Comparison of ENCODE assay signal across 14 cellular contexts in the genomic region with DNA sequence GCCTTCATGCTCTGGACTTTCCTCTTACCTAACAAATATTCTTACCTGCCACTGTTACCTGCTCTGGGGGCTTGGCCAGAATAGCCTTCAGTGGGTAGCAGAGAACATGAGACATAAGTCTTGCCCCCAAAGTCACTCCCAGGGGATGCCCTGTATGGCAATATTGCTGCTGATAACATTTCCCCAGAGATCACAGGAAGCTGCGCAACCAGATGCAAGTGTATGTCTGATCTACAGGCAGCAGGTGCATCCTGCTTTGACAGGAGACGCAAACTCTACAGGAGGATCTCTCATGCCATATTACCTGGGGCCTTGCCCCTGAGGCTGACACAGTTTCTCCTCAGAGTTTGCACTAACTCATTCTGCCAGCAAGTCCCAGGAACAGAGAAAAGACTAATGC.
DNase-seq lines count a peak whose midpoint lies in the region.
"Had no signal": no experiment of that assay in that cellular context is flagged by ENCODE, and none has a peak within 500 bp of the region (broad histone marks: within the 10 kb centered on the region; RNA-seq: fewer than 3 reads in every experiment).

No MANE protein-coding gene starts in this region.

- DNase-seq in DMS153 (lab: John Stamatoyannopoulos, UW): peak; percentile 15
- no peak for DNase-seq in DMS153 treated with DMSO at 0.1 percent for 48 hours (lab: John Stamatoyannopoulos, UW; ENCODE audit: unreplicated experiment)
- peak; percentile 18 for DNase-seq in GF-D8 (lab: John Stamatoyannopoulos, UW)
- peak; percentile 38 for DNase-seq in T follicular helper cell (ENCODE audit: low read depth)
- peak; percentile 3 for DNase-seq in effector CD8-positive, alpha-beta T cell (lab: John Stamatoyannopoulos, UW)
- DNase-seq in D341Med (ENCODE audit: low spot score): no peak
- no peak for DNase-seq in stimulated activated CD4-positive, alpha-beta T cell treated with anti-CD3 and anti-CD28 coated beads, Interleukin-4, amount 100 ng/mL, for 1 hour
- no peak for DNase-seq in CD1c-positive myeloid dendritic cell (ENCODE audit: extremely low spot score)
- DNase-seq: GDM1; MM.1S; NCI-H2171 treated with DMSO at 0.1 percent for 48 hours; sigmoid colon; stimulated activated CD4-positive, alpha-beta T cell treated with anti-CD3 and anti-CD28 coated beads, Interleukin-2, amount 100 ng/mL, for 48 hours; upper lobe of right lung had no signal

Comparison
In these comparisons a context has a peak if more than half of its experiments do, and no peak if none do; other contexts are left out.
1. DNase-seq: peak in DMS153 (single experiment), GF-D8 (single experiment), T follicular helper cell (single experiment) and effector CD8-positive, alpha-beta T cell (single experiment); none in DMS153 treated with DMSO at 0.1 percent for 48 hours (single experiment), D341Med (single experiment), stimulated activated CD4-positive, alpha-beta T cell treated with anti-CD3 and anti-CD28 coated beads, Interleukin-4, amount 100 ng/mL, for 1 hour (single experiment) and CD1c-positive myeloid dendritic cell (single experiment).